In the genomic region with DNA sequence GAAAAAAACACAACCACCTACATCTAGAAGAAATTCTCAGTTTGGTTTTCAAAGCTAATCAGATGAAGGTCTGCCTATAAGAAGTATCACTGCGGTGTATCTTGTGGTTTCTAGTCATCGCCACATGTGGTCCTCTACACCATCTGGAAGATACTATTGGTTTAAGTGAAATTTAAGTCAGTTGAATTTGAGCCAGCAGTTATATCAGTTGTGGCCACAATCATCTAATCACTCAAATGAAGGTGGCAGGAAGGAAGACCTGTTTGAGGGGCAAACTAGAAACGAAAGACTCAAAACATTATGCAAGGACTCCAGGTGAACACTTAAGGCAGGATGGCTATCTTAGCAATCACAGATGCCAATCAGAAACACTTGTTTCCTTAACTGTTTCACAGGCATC, we compare ENCODE assay signal across 10 cellular contexts. TPM values are rescaled to one million over a fixed set of nuclear protein-coding genes. Genes with fewer than 3 reads are reported as not detected.
DNase-seq lines count a peak whose midpoint lies in the region; ATAC-seq and TF ChIP-seq lines count a peak whose summit lies in the region.
"Had no signal": no experiment of that assay in that cellular context is flagged by ENCODE, and none has a peak within 500 bp of the region (broad histone marks: within the 10 kb centered on the region; RNA-seq: fewer than 3 reads in every experiment).

No MANE protein-coding gene starts in this region.

- H3K4me3 ChIP-seq in effector memory CD4-positive, alpha-beta T cell (ENCODE audit: insufficient read depth, low read depth, low read length, poor library complexity, severe bottlenecking): no peak overlapping the region
- H3K4me3 ChIP-seq in spleen (no peak overlapping the region), neuronal stem cell (ENCODE audit: low read length in 2 of 2) (no peak overlapping the region)
- H3K4me3 ChIP-seq: heart left ventricle had no signal

- no peak overlapping the region for H4K8ac ChIP-seq in neuronal stem cell (ENCODE audit: low read depth, low read length)

- H3K27me3 ChIP-seq in effector memory CD4-positive, alpha-beta T cell (replicated peaks; ENCODE audit: control insufficient read depth, insufficient read depth, low read length, poor library complexity, severe bottlenecking): no peaks in the 10 kb centered on the region
- H3K27me3 ChIP-seq in spleen (replicated peaks in 1 of 7) (peaks cover 0 to 9% (median 0%) of the 10 kb centered on the region in 7 donors), neuronal stem cell (ENCODE audit: control insufficient read depth in 3 of 3, insufficient read depth in 3 of 3, low read depth in 1 of 3, low read length in 3 of 3) (no peaks in the 10 kb centered on the region)
- H3K27me3 ChIP-seq: heart left ventricle had no signal

- H2BK120ac ChIP-seq in neuronal stem cell (ENCODE audit: low read depth, low read length): no peak overlapping the region

- CTCF ChIA-PET in activated naive CD4-positive, alpha-beta T cell treated with anti-CD3 and anti-CD28 coated beads, Interleukin-2, amount 10 ng/mL, durations not matched to agents 7 days and 5 days (lab: Charles Lee): interaction anchor here (1.7 kb wide), 3 partner anchors 77 to 117 kb away, joined by 4 to 6 read pairs (median 4); no protein-coding TSS in a partner anchor

- TF ChIP-seq CTCF in GM13976 (IDR thresholded peaks at IDR 0.05; ENCODE audit: borderline replicate concordance, control extremely low read depth, extremely low read depth, insufficient read depth, missing control alignments): no peak
- no peak for TF ChIP-seq CTCF in spleen (IDR thresholded peaks at IDR 0.05 in 8 of 11, conservative IDR thresholded peaks at IDR 0.05 in 3 of 11)

- no peak overlapping the region for H3K27ac Mint-ChIP-seq in activated naive CD4-positive, alpha-beta T cell treated with anti-CD3 and anti-CD28 coated beads, Interleukin-2, amount 10 ng/mL, durations not matched to agents 7 days and 5 days

- H3K4me3 Mint-ChIP-seq in activated naive CD4-positive, alpha-beta T cell treated with anti-CD3 and anti-CD28 coated beads, Interleukin-2, amount 10 ng/mL, durations not matched to agents 7 days and 5 days: no peak overlapping the region

- H3K14ac ChIP-seq in neuronal stem cell (ENCODE audit: low read length): no peak overlapping the region

- in situ Hi-C loops in GM13976 (cut with MboI; ENCODE audit: low sequenced_read_pairs, unreplicated experiment): no loop called here

- no peaks in the 10 kb centered on the region for H3K36me3 Mint-ChIP-seq in activated naive CD4-positive, alpha-beta T cell treated with anti-CD3 and anti-CD28 coated beads, Interleukin-2, amount 10 ng/mL, durations not matched to agents 7 days and 5 days

- H4K91ac ChIP-seq in neuronal stem cell (ENCODE audit: low read depth, low read length, poor library complexity): no peak overlapping the region

- ATAC-seq in GM19395 (IDR thresholded peaks at IDR 0.05; ENCODE audit: unreplicated experiment): peak; percentile 93
- peak; percentile 92 for ATAC-seq in HG03097 (IDR thresholded peaks at IDR 0.05; ENCODE audit: low FRiP score, unreplicated experiment)
- ATAC-seq: heart left ventricle had no signal

- H3K27ac ChIP-seq in effector memory CD4-positive, alpha-beta T cell (ENCODE audit: insufficient read depth, low read length, poor library complexity, severe bottlenecking): no peak overlapping the region
- H3K27ac ChIP-seq in spleen (no peak overlapping the region), neuronal stem cell (replicated peaks; ENCODE audit: low read length) (no peak overlapping the region)
- H3K27ac ChIP-seq: heart left ventricle, RWPE1 had no signal

- no peaks in the 10 kb centered on the region for H3K9me3 Mint-ChIP-seq in activated naive CD4-positive, alpha-beta T cell treated with anti-CD3 and anti-CD28 coated beads, Interleukin-2, amount 10 ng/mL, durations not matched to agents 7 days and 5 days

- WGBS in spleen, 5 donors: 25 to 46% (median 28%) methylated on average over 3 of the region's 3 CpGs
- WGBS in neuronal stem cell (ENCODE audit: extremely low coverage in 2 of 2, insufficient read length in 2 of 2, insufficient replicate concordance in 1 of 2), 2 donors: no CpG with 5 or more reads among the region's 3 CpGs

- no peak overlapping the region for H2AK5ac ChIP-seq in neuronal stem cell (ENCODE audit: low read depth, low read length)

- no peak overlapping the region for H3K9ac ChIP-seq in neuronal stem cell (ENCODE audit: low read depth, low read length, poor library complexity)

- intact Hi-C loops in spleen (cut with DNase I; ENCODE audit: low total_unique reads): no loop called here

- H3K23ac ChIP-seq in neuronal stem cell (ENCODE audit: low read depth, low read length, poor library complexity): no peak overlapping the region

- no peaks in the 10 kb centered on the region for H3K79me1 ChIP-seq in neuronal stem cell (ENCODE audit: low read depth, low read length)

- H2BK12ac ChIP-seq in neuronal stem cell (ENCODE audit: low read length): no peak overlapping the region

- H2AFZ ChIP-seq in neuronal stem cell (ENCODE audit: low read length): no peak overlapping the region

- H3K4me2 ChIP-seq in neuronal stem cell (ENCODE audit: insufficient read depth, low read length, poor library complexity, severe bottlenecking): no peak overlapping the region

- no peak overlapping the region for H3K4ac ChIP-seq in neuronal stem cell (ENCODE audit: low read length)

- H3K4me1 Mint-ChIP-seq in activated naive CD4-positive, alpha-beta T cell treated with anti-CD3 and anti-CD28 coated beads, Interleukin-2, amount 10 ng/mL, durations not matched to agents 7 days and 5 days: peaks cover 12% of the 10 kb centered on the region

- no peaks in the 10 kb centered on the region for H3K4me1 ChIP-seq in effector memory CD4-positive, alpha-beta T cell (ENCODE audit: control insufficient read depth, insufficient read depth, low read length, poor library complexity, severe bottlenecking)
- H3K4me1 ChIP-seq in spleen (no peaks in the 10 kb centered on the region), neuronal stem cell (ENCODE audit: control insufficient read depth in 2 of 2, insufficient read depth in 1 of 2, low read depth in 1 of 2, low read length in 2 of 2) (no peaks in the 10 kb centered on the region)
- H3K4me1 ChIP-seq: heart left ventricle had no signal

- H2BK15ac ChIP-seq in neuronal stem cell (ENCODE audit: low read length): no peak overlapping the region

- no peak overlapping the region for H3K18ac ChIP-seq in neuronal stem cell (ENCODE audit: low read length)

- no peak for TF ChIP-seq POLR2A in spleen (IDR thresholded peaks at IDR 0.05)

- no peak overlapping the region for H2BK5ac ChIP-seq in neuronal stem cell (ENCODE audit: low read length)

- H3K27me3 Mint-ChIP-seq in activated naive CD4-positive, alpha-beta T cell treated with anti-CD3 and anti-CD28 coated beads, Interleukin-2, amount 10 ng/mL, durations not matched to agents 7 days and 5 days: peaks cover 67% of the 10 kb centered on the region

- DNase-seq in GM13976 (ENCODE audit: low spot score): peak; percentile 35
- DNase-seq in activated naive CD4-positive, alpha-beta T cell treated with anti-CD3 and anti-CD28 coated beads, Interleukin-2, amount 10 ng/mL, durations not matched to agents 7 days and 5 days: peak; percentile 46
- no peak for DNase-seq in effector memory CD4-positive, alpha-beta T cell
- no peak for DNase-seq in spleen
- no peak for DNase-seq in neuronal stem cell (ENCODE audit: low spot score)
- no peak for DNase-seq in occipital lobe (lab: John Stamatoyannopoulos, UW)
- DNase-seq: heart left ventricle had no signal

- no peaks in the 10 kb centered on the region for H3K36me3 ChIP-seq in effector memory CD4-positive, alpha-beta T cell (ENCODE audit: control insufficient read depth, insufficient read depth, low read length)
- H3K36me3 ChIP-seq in spleen: peaks cover 0 to 28% (median 0%) of the 10 kb centered on the region in 6 donors
- H3K36me3 ChIP-seq in neuronal stem cell (replicated peaks in 1 of 2; ENCODE audit: control insufficient read depth in 2 of 2, insufficient read depth in 2 of 2, low read length in 2 of 2): peaks cover 26 to 95% of the 10 kb centered on the region in 2 donors

- H3K9me3 ChIP-seq in effector memory CD4-positive, alpha-beta T cell (ENCODE audit: control insufficient read depth, low read length): no peaks in the 10 kb centered on the region
- H3K9me3 ChIP-seq in spleen: no peaks in the 10 kb centered on the region
- peaks cover 0 to 3% of the 10 kb centered on the region in 2 donors for H3K9me3 ChIP-seq in neuronal stem cell (replicated peaks in 1 of 2; ENCODE audit: control insufficient read depth in 2 of 2, insufficient read depth in 1 of 2, low read depth in 1 of 2, low read length in 2 of 2)
- H3K9me3 ChIP-seq: heart left ventricle had no signal

RNA-seq across cellular contexts. Expression of a gene that starts 48.7 kb away (rescaled TPM):
- 10 to 100 TPM; 19.3 to 65.5 (median 34.6) TPM for total RNA-seq in spleen
- polyA plus RNA-seq in spleen: 1 to 10 TPM; 5.2 to 8.9 (median 6.3) TPM
- 60.7 TPM for polyA plus RNA-seq in neuronal stem cell (2013, experiment 1 of 2)
- 60.9 TPM for polyA plus RNA-seq in neuronal stem cell (2013, experiment 2 of 2)
- 46.2 TPM for total RNA-seq in occipital lobe

Comparison
In these comparisons a context has a peak if more than half of its experiments do, and no peak if none do; other contexts are left out.
1. DNase-seq: peak in GM13976 (single experiment) and activated naive CD4-positive, alpha-beta T cell treated with anti-CD3 and anti-CD28 coated beads, Interleukin-2, amount 10 ng/mL, durations not matched to agents 7 days and 5 days (single experiment); none in effector memory CD4-positive, alpha-beta T cell (0 of 3), spleen (single experiment), neuronal stem cell (single experiment) and occipital lobe (single experiment).